Comparison of ENCODE assay signal across 25 cellular contexts in genomic region chr10:49746626-49747302, GRCh38. TPM values are rescaled to one million over a fixed set of nuclear protein-coding genes. Genes with fewer than 3 reads are reported as not detected.
"Had no signal": no experiment of that assay in that cellular context is flagged by ENCODE, and none has a peak within 500 bp of the region (broad histone marks: within the 10 kb centered on the region; RNA-seq: fewer than 3 reads in every experiment).

No MANE protein-coding gene starts in this region.

- H3K4me1 ChIP-seq: ascending aorta, esophagus muscularis mucosa, foreskin keratinocyte, heart left ventricle, left lung, testis, transverse colon had no signal

- H3K27ac ChIP-seq: ascending aorta, brain microvascular endothelial cell, esophagus muscularis mucosa, foreskin keratinocyte, heart left ventricle, left lung, testis, transverse colon had no signal

- H3K4me3 Mint-ChIP-seq: activated B cell treated with CpG ODN at 0.5 μM for 24 hours; activated CD8-positive, alpha-beta T cell treated with anti-CD3 and anti-CD28 coated beads, Interleukin-2, amount 10 ng/mL, durations not matched to agents 7 days and 5 days; activated naive CD4-positive, alpha-beta T cell treated with anti-CD3 and anti-CD28 coated beads, Interleukin-2, amount 10 ng/mL, durations not matched to agents 7 days and 5 days; activated naive CD8-positive, alpha-beta T cell treated with anti-CD3 and anti-CD28 coated beads, Interleukin-2, amount 10 ng/mL, durations not matched to agents 7 days and 5 days; activated T-cell treated with anti-CD3 and anti-CD28 coated beads, Interleukin-2, amount 50 U/mL, for 24 hours; central memory CD8-positive, alpha-beta T cell; naive B cell; T-cell; T-helper 2 cell treated with Interferon-gamma antibody and Interleukin-4, amounts not matched to agents 5 μg/mL and 100 μg/mL, for 36 hours had no signal

- H3K27ac Mint-ChIP-seq: activated B cell treated with CpG ODN at 0.5 μM for 24 hours; activated CD8-positive, alpha-beta T cell treated with anti-CD3 and anti-CD28 coated beads, Interleukin-2, amount 10 ng/mL, durations not matched to agents 7 days and 5 days; activated naive CD4-positive, alpha-beta T cell treated with anti-CD3 and anti-CD28 coated beads, Interleukin-2, amount 10 ng/mL, durations not matched to agents 7 days and 5 days; activated naive CD8-positive, alpha-beta T cell treated with anti-CD3 and anti-CD28 coated beads, Interleukin-2, amount 10 ng/mL, durations not matched to agents 7 days and 5 days; activated T-cell treated with anti-CD3 and anti-CD28 coated beads, Interleukin-2, amount 50 U/mL, for 24 hours; naive B cell; T-cell; T-helper 2 cell treated with Interferon-gamma antibody and Interleukin-4, amounts not matched to agents 5 μg/mL and 100 μg/mL, for 36 hours had no signal

- H3K4me3 ChIP-seq: ascending aorta, esophagus muscularis mucosa, heart left ventricle, left lung, lung, testis, transverse colon had no signal

- H3K36me3 Mint-ChIP-seq: activated naive CD4-positive, alpha-beta T cell treated with anti-CD3 and anti-CD28 coated beads, Interleukin-2, amount 10 ng/mL, durations not matched to agents 7 days and 5 days; activated naive CD8-positive, alpha-beta T cell treated with anti-CD3 and anti-CD28 coated beads, Interleukin-2, amount 10 ng/mL, durations not matched to agents 7 days and 5 days; naive B cell; T-cell had no signal

- ATAC-seq: activated CD8-positive, alpha-beta T cell treated with anti-CD3 and anti-CD28 coated beads, Interleukin-2, amount 10 ng/mL, durations not matched to agents 7 days and 5 days; foreskin keratinocyte; heart left ventricle; left lung; right cardiac atrium; T-cell had no signal

- DNase-seq: activated B cell treated with CpG ODN at 0.5 μM for 24 hours; activated CD8-positive, alpha-beta T cell treated with anti-CD3 and anti-CD28 coated beads, Interleukin-2, amount 10 ng/mL, durations not matched to agents 7 days and 5 days; activated gamma-delta T cell; activated naive CD4-positive, alpha-beta T cell treated with anti-CD3 and anti-CD28 coated beads, Interleukin-2, amount 10 ng/mL, durations not matched to agents 7 days and 5 days; activated naive CD8-positive, alpha-beta T cell treated with anti-CD3 and anti-CD28 coated beads, Interleukin-2, amount 10 ng/mL, durations not matched to agents 7 days and 5 days; activated T-cell treated with anti-CD3 and anti-CD28 coated beads, Interleukin-2, amount 50 U/mL, for 24 hours; brain microvascular endothelial cell; dermis blood vessel endothelial cell; effector CD4-positive, alpha-beta T cell; foreskin keratinocyte; hypothalamus; mesendoderm; naive B cell; right cardiac atrium; stimulated activated naive CD4-positive, alpha-beta T cell; T-cell; testis; transverse colon had no signal

- H3K27me3 ChIP-seq: ascending aorta, brain microvascular endothelial cell, esophagus muscularis mucosa, foreskin keratinocyte, testis, transverse colon had no signal

- H3K9me3 ChIP-seq: ascending aorta, esophagus muscularis mucosa, heart left ventricle, left lung, testis, transverse colon had no signal

- H3K4me1 Mint-ChIP-seq: activated B cell treated with CpG ODN at 0.5 μM for 24 hours; activated naive CD4-positive, alpha-beta T cell treated with anti-CD3 and anti-CD28 coated beads, Interleukin-2, amount 10 ng/mL, durations not matched to agents 7 days and 5 days; activated naive CD8-positive, alpha-beta T cell treated with anti-CD3 and anti-CD28 coated beads, Interleukin-2, amount 10 ng/mL, durations not matched to agents 7 days and 5 days; central memory CD8-positive, alpha-beta T cell; naive B cell; T-cell had no signal

- H3K27me3 Mint-ChIP-seq: activated naive CD8-positive, alpha-beta T cell treated with anti-CD3 and anti-CD28 coated beads, Interleukin-2, amount 10 ng/mL, durations not matched to agents 7 days and 5 days had no signal

- H3K36me3 ChIP-seq: ascending aorta, brain microvascular endothelial cell, esophagus muscularis mucosa, heart left ventricle, left lung, transverse colon had no signal

RNA-seq across cellular contexts. Expression of gene OGDHL, which starts 15.4 kb away (rescaled TPM):
- total RNA-seq: activated B cell treated with CpG ODN at 0.5 μM for 24 hours; activated naive CD8-positive, alpha-beta T cell treated with anti-CD3 and anti-CD28 coated beads, Interleukin-2, amount 10 ng/mL, durations not matched to agents 7 days and 5 days; ascending aorta had no signal
